In the genomic region with DNA sequence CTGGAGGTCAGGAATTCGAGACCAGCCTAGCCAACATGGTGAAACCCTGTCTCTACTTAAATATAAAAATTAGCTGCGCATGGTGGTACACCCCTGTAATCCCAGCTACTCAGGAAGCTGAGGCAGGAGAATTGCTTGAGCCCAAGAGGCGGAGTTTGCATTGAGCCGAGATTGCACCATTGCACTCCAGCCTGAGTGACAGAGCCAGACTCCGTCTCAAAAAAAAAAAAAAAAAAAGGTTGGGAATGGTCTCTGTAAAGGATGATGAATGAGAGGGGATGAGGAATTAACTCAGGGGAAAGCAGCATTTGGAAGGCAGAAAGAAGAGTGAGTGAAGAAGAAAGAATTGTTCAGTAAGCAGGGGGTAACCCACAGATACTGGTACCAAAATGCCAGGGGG, we compare ENCODE assay signal across 1 cellular context.
TF ChIP-seq lines count a peak whose summit lies in the region.

No MANE protein-coding gene starts in this region.

TF ChIP-seq in K562, 482 proteins besides CTCF, POLR2A, EP300 and RAD21 (continued from another document):
- TF ChIP-seq, protein P1, sequence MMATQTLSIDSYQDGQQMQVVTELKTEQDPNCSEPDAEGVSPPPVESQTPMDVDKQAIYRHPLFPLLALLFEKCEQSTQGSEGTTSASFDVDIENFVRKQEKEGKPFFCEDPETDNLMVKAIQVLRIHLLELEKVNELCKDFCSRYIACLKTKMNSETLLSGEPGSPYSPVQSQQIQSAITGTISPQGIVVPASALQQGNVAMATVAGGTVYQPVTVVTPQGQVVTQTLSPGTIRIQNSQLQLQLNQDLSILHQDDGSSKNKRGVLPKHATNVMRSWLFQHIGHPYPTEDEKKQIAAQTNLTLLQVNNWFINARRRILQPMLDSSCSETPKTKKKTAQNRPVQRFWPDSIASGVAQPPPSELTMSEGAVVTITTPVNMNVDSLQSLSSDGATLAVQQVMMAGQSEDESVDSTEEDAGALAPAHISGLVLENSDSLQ (IDR thresholded peaks at IDR 0.05), result peak; percentile 93
